ENCODE assay signal across 15 cellular contexts in the genomic region with DNA sequence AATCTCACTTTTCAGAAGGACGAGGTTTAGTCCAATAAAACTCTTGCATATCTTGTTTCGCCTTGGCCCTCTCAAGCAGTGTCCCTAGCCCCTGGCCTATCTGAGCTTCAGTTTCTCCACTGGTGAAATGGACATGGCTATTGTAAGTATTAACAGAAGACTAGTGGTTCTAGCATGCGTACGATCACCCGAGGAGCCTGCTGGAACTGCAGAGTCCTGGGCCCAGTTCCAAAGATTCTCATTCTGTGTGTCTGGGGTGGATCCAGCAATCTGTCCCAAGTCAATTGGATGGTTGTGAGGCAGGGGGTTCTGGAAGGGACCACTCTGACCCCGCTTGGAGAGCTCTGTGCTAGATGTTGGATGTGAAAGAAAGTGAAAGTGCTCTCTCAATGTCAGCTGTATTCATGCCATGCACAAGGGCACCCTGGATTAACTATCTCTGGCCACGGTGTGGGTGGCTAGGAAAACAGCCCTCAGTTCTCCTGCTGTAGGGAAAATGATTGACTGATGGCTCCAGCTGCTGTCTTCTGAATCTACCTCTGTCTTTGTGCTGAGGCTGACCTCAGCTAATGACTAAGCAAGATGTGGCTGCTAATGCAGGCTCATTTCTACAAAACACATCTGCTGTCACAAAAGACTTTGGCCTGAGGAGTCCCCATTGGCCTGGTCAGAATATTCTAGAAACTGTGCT. TPM values are rescaled to one million over a fixed set of nuclear protein-coding genes. Genes with fewer than 3 reads are reported as not detected.
DNase-seq lines count a peak whose midpoint lies in the region; FAIRE-seq and TF ChIP-seq lines count a peak whose summit lies in the region.
"Had no signal": no experiment of that assay in that cellular context is flagged by ENCODE, and none has a peak within 500 bp of the region (broad histone marks: within the 10 kb centered on the region; RNA-seq: fewer than 3 reads in every experiment).

No MANE protein-coding gene starts in this region.

- H3K4me1 ChIP-seq in astrocyte (ENCODE audit: insufficient read depth, low read length) (peaks cover 10% of the 10 kb centered on the region), kidney (ENCODE audit: control insufficient read depth in 1 of 2, insufficient read depth in 1 of 2, low read depth in 1 of 2, low read length in 2 of 2) (peaks cover 15 to 23% of the 10 kb centered on the region in 2 donors), stomach (peaks cover 4 to 29% (median 16%) of the 10 kb centered on the region in 4 donors)
- H3K4me1 ChIP-seq: uterus had no signal

- no peak overlapping the region for H3K27ac ChIP-seq in astrocyte (ENCODE audit: low read depth, low read length)
- H3K27ac ChIP-seq in kidney (ENCODE audit: low read depth in 2 of 2, low read length in 2 of 2): no peak overlapping the region
- H3K27ac ChIP-seq in stomach: no peak overlapping the region
- H3K27ac ChIP-seq: epithelial cell of prostate, uterus had no signal

- H3K9me3 Mint-ChIP-seq in astrocyte (ENCODE audit: unreplicated experiment) (peaks cover under 1% of the 10 kb centered on the region), endothelial cell (ENCODE audit: unreplicated experiment) (no peaks in the 10 kb centered on the region)

- no peaks in the 10 kb centered on the region for H4K20me1 ChIP-seq in astrocyte (ENCODE audit: insufficient read depth, low read length)

- 71 to 80% (median 79%) methylated on average over 7 of the region's 7 CpGs for WGBS in stomach, 5 donors

- no peak for TF ChIP-seq POLR2A in stomach (IDR thresholded peaks at IDR 0.05)

- no peaks in the 10 kb centered on the region for H3K36me3 ChIP-seq in astrocyte (ENCODE audit: insufficient read depth, low read length)
- H3K36me3 ChIP-seq in kidney (ENCODE audit: control insufficient read depth in 1 of 2, insufficient read depth in 2 of 2, low read length in 2 of 2): no peaks in the 10 kb centered on the region
- no peaks in the 10 kb centered on the region for H3K36me3 ChIP-seq in stomach
- H3K36me3 ChIP-seq: uterus had no signal

- H3K36me3 Mint-ChIP-seq in astrocyte (ENCODE audit: low read depth, unreplicated experiment) (peaks cover 2% of the 10 kb centered on the region), endothelial cell (ENCODE audit: low read depth, unreplicated experiment) (no peaks in the 10 kb centered on the region)

- TF ChIP-seq EP300 in stomach (IDR thresholded peaks at IDR 0.05): no peak

- FAIRE-seq in astrocyte (lab: Jason Lieb, UNC): no peak
- no peak for FAIRE-seq in kidney (lab: Jason Lieb, UNC)

- no peaks in the 10 kb centered on the region for H3K79me2 ChIP-seq in astrocyte (ENCODE audit: insufficient read depth, low read length)

- H3K27ac Mint-ChIP-seq in astrocyte (ENCODE audit: unreplicated experiment): no peak overlapping the region
- H3K27ac Mint-ChIP-seq in endothelial cell (ENCODE audit: unreplicated experiment): no peak overlapping the region
- H3K27ac Mint-ChIP-seq: progenitor cell of endocrine pancreas had no signal

- no peak overlapping the region for H3K4me3 ChIP-seq in astrocyte (ENCODE audit: insufficient read depth, low read depth, low read length)
- H3K4me3 ChIP-seq in kidney (ENCODE audit: low read length in 2 of 2): peak overlapping the region; percentile 2 to 9
- H3K4me3 ChIP-seq in stomach: peak overlapping the region in 3 of 4 donors; percentile 19 to 28 (median 25)
- H3K4me3 ChIP-seq: uterus had no signal

- peak overlapping the region; percentile 68 for H3K4me2 ChIP-seq in astrocyte (ENCODE audit: low read length)

- peak overlapping the region; percentile 38 for H2AFZ ChIP-seq in astrocyte (ENCODE audit: low read depth, low read length)

- DNase-seq in HT1080 (ENCODE audit: low read depth) (peak; percentile 36), astrocyte (ENCODE audit: low read depth) (no peak), kidney (no peak), stomach (no peak), NCI-H1105 treated with DMSO at 0.1 percent for 48 hours (lab: John Stamatoyannopoulos, UW) (no peak), endothelial cell (ENCODE audit: low spot score) (no peak), NCI-H1417 treated with DMSO at 0.1 percent for 48 hours (lab: John Stamatoyannopoulos, UW) (no peak)
- DNase-seq: activated CD8-positive, alpha-beta memory T cell treated with anti-CD3 and anti-CD28 coated beads, Interleukin-2, amount 50 U/mL, for 48 hours; Caco-2; islet precursor cell; NCI-H1694; uterus had no signal

- H3K4me3 Mint-ChIP-seq in astrocyte (ENCODE audit: unreplicated experiment) (no peak overlapping the region), endothelial cell (ENCODE audit: unreplicated experiment) (no peak overlapping the region)

- TF ChIP-seq CTCF in astrocyte (IDR thresholded peaks at IDR 0.05; ENCODE audit: insufficient read depth, low read depth, low read length) (no peak), kidney (IDR thresholded peaks at IDR 0.05; ENCODE audit: borderline replicate concordance, extremely low read depth, insufficient read depth) (no peak), stomach (IDR thresholded peaks at IDR 0.05) (no peak), endothelial cell (IDR thresholded peaks at IDR 0.05; ENCODE audit: unreplicated experiment) (no peak)

- H3K4me1 Mint-ChIP-seq in astrocyte (ENCODE audit: low read depth, unreplicated experiment): peaks cover 44% of the 10 kb centered on the region
- H3K4me1 Mint-ChIP-seq in endothelial cell (ENCODE audit: unreplicated experiment): peaks cover 34% of the 10 kb centered on the region

- intact Hi-C loops in kidney (cut with DNase I): no loop called here
- intact Hi-C loops in stomach (cut with DNase I; ENCODE audit: low total_unique reads): no loop called here

- H3K9me3 ChIP-seq in astrocyte (ENCODE audit: insufficient read depth, low read depth, low read length) (no peaks in the 10 kb centered on the region), kidney (ENCODE audit: control insufficient read depth in 1 of 2, low read length in 2 of 2) (no peaks in the 10 kb centered on the region), stomach (no peaks in the 10 kb centered on the region)
- H3K9me3 ChIP-seq: Caco-2, uterus had no signal

- H3K9ac ChIP-seq in astrocyte (ENCODE audit: low read length) (no peak overlapping the region), kidney (ENCODE audit: low read length in 2 of 2) (no peak overlapping the region)

- H3K27me3 ChIP-seq in astrocyte (ENCODE audit: insufficient read depth, low read length) (no peaks in the 10 kb centered on the region), stomach (no peaks in the 10 kb centered on the region)
- H3K27me3 ChIP-seq: uterus had no signal

- no peaks in the 10 kb centered on the region for H3K27me3 Mint-ChIP-seq in astrocyte (ENCODE audit: low read depth, unreplicated experiment)
- no peaks in the 10 kb centered on the region for H3K27me3 Mint-ChIP-seq in endothelial cell (ENCODE audit: unreplicated experiment)

RNA-seq across cellular contexts. Expression of a gene that starts 1.9 kb away (rescaled TPM):
- total RNA-seq in HT1080 (2014; rRNA removed; shearing (Covaris generic)): not detected in 2 replicates
- polyA plus RNA-seq in HT1080 (2015; cell fraction: cytosol; rRNA removed): 0.08 TPM in 1 of 2 replicates, not detected in the other
- 0.17 TPM in 1 of 2 replicates, not detected in the other for polyA plus RNA-seq in HT1080 (2015; cell fraction: nucleus; rRNA removed)
- 0.91 and 2.0 TPM in 2 replicates for total RNA-seq in astrocyte
- 6.7 TPM for total RNA-seq in kidney
- polyA plus RNA-seq in kidney (ENCODE audit: insufficient read depth, low read depth, low replicate concordance): 10.1 TPM
- total RNA-seq in stomach: 10 to 100 TPM in 1 of 5 donors, 1 to 10 TPM in 2, not detected in 2; 3.1 to 16.9 (median 9.3) TPM
- polyA plus RNA-seq in stomach: 1 to 10 TPM; 1.1 to 3.5 (median 2.3) TPM
- 0.80 TPM for total RNA-seq in endothelial cell (ENCODE audit: unreplicated experiment)
- total RNA-seq: progenitor cell of endocrine pancreas; T-helper 2 cell treated with Interferon-gamma antibody and Interleukin-4, amounts not matched to agents 100 ng/mL and 5 ng/mL, for 36 hours had no signal

RNA-seq across cellular contexts. Expression of a gene that starts 16.5 kb away (rescaled TPM):
- not detected in 2 replicates for total RNA-seq in HT1080 (2014; rRNA removed; shearing (Covaris generic))
- not detected in 2 replicates for polyA plus RNA-seq in HT1080 (2015; cell fraction: cytosol; rRNA removed)
- polyA plus RNA-seq in HT1080 (2015; cell fraction: nucleus; rRNA removed): 0.07 TPM in 1 of 2 replicates, not detected in the other
- total RNA-seq in astrocyte (2.6 and 3.1 TPM in 2 replicates), kidney (15.0 TPM), stomach (10 to 100 TPM in 1 of 5 donors, 1 to 10 TPM in 2, under 1 TPM in 1, not detected in 1; 0.89 to 21.4 (median 2.8) TPM), endothelial cell (ENCODE audit: unreplicated experiment) (5.1 TPM)
- polyA plus RNA-seq in kidney (ENCODE audit: insufficient read depth, low read depth, low replicate concordance) (5.2 TPM), stomach (1 to 10 TPM; 1.8 to 3.7 (median 2.5) TPM)

RNA-seq across cellular contexts. Expression of a gene that starts 36.4 kb away (rescaled TPM):
- total RNA-seq in HT1080 (2014; rRNA removed; shearing (Covaris generic)): not detected in 2 replicates
- polyA plus RNA-seq in HT1080 (2015; cell fraction: cytosol; rRNA removed): not detected in 2 replicates
- 0.07 TPM in 1 of 2 replicates, not detected in the other for polyA plus RNA-seq in HT1080 (2015; cell fraction: nucleus; rRNA removed)
- total RNA-seq in astrocyte (not detected in 2 replicates), kidney (1.2 TPM), stomach (1 to 10 TPM in 2 of 5 donors, under 1 TPM in 2, not detected in 1; 0.14 to 9.9 (median 1.4) TPM), endothelial cell (ENCODE audit: unreplicated experiment) (not detected)
- polyA plus RNA-seq in kidney (ENCODE audit: insufficient read depth, low read depth, low replicate concordance) (not detected), stomach (under 1 TPM in 2 of 3 donors, not detected in 1; 0.19 to 0.25 TPM)
- total RNA-seq: Caco-2 had no signal
